Comparison of ENCODE assay signal across 38 cellular contexts in genomic region chr3:19124752-19125151, GRCh38. TPM values are rescaled to one million over a fixed set of nuclear protein-coding genes. Genes with fewer than 3 reads are reported as not detected.
"Had no signal": no experiment of that assay in that cellular context is flagged by ENCODE, and none has a peak within 500 bp of the region (broad histone marks: within the 10 kb centered on the region; RNA-seq: fewer than 3 reads in every experiment).

No MANE protein-coding gene starts in this region.

- H3K9me3 ChIP-seq: ascending aorta had no signal

- H3K4me1 ChIP-seq: ascending aorta had no signal

- H3K27me3 ChIP-seq: ascending aorta, cardiac muscle cell had no signal

- H3K27me3 Mint-ChIP-seq: activated B cell treated with CpG ODN at 0.5 μM for 24 hours; activated CD4-positive, alpha-beta memory T cell treated with anti-CD3 and anti-CD28 coated beads for 36 hours; activated naive CD4-positive, alpha-beta T cell treated with anti-CD3 and anti-CD28 coated beads, Interleukin-2, amount 10 ng/mL, durations not matched to agents 7 days and 5 days; activated naive CD8-positive, alpha-beta T cell; activated naive CD8-positive, alpha-beta T cell treated with anti-CD3 and anti-CD28 coated beads, Interleukin-2, amount 10 ng/mL, durations not matched to agents 7 days and 5 days; activated naive CD8-positive, alpha-beta T cell treated with anti-CD3 and anti-CD28 coated beads, Interleukin-2, amount 50 U/mL, for 24 hours; activated T-cell treated with anti-CD3 and anti-CD28 coated beads, Interleukin-2, amount 50 U/mL, for 24 hours had no signal

- ATAC-seq: activated CD8-positive, alpha-beta T cell treated with anti-CD3 and anti-CD28 coated beads for 36 hours; activated naive CD8-positive, alpha-beta T cell treated with anti-CD3 and anti-CD28 coated beads, Interleukin-2, amount 50 U/mL, for 24 hours had no signal

- H3K27ac Mint-ChIP-seq: activated B cell treated with CpG ODN at 0.5 μM for 24 hours; activated CD4-positive, alpha-beta memory T cell treated with anti-CD3 and anti-CD28 coated beads for 36 hours; activated CD4-positive, alpha-beta T cell treated with anti-CD3 and anti-CD28 coated beads, Interleukin-2, amount 10 ng/mL, durations not matched to agents 24 days and 14 days; activated CD8-positive, alpha-beta T cell treated with anti-CD3 and anti-CD28 coated beads for 36 hours; activated naive CD4-positive, alpha-beta T cell treated with anti-CD3 and anti-CD28 coated beads, Interleukin-2, amount 10 ng/mL, durations not matched to agents 7 days and 5 days; activated naive CD4-positive, alpha-beta T cell treated with anti-CD3 and anti-CD28 coated beads, Interleukin-2, amount 50 U/mL, for 24 hours; activated naive CD8-positive, alpha-beta T cell; activated naive CD8-positive, alpha-beta T cell treated with anti-CD3 and anti-CD28 coated beads, Interleukin-2, amount 10 ng/mL, durations not matched to agents 7 days and 5 days; activated naive CD8-positive, alpha-beta T cell treated with anti-CD3 and anti-CD28 coated beads, Interleukin-2, amount 50 U/mL, for 24 hours; activated T-cell treated with anti-CD3 and anti-CD28 coated beads, Interleukin-2, amount 50 U/mL, for 24 hours; activated T-helper 2 cell treated with anti-CD3 and anti-CD28 coated beads, Interferon-gamma antibody, Interleukin-2, Interleukin-4, amounts not matched to agents 10 μg/mL and 5 μg/mL and 100 μg/mL, durations not matched to agents 14 hours and 24 hours and 36 hours; brain; T-helper 1 cell treated with Interleukin-12 subunit alpha and Interleukin-12 subunit beta and Interleukin-4 antibody, amounts not matched to agents 30 μg/mL and 1 μg/mL, for 36 hours; T-helper 2 cell treated with Interferon-gamma antibody and Interleukin-4, amounts not matched to agents 5 μg/mL and 100 μg/mL, for 36 hours had no signal

- DNase-seq: activated B cell treated with CpG ODN at 0.5 μM for 24 hours; activated CD4-positive, alpha-beta memory T cell treated with anti-CD3 and anti-CD28 coated beads for 36 hours; activated CD4-positive, alpha-beta T cell treated with anti-CD3 and anti-CD28 coated beads for 4 hours; activated CD4-positive, alpha-beta T cell treated with anti-CD3 and anti-CD28 coated beads, Interleukin-2, amount 10 ng/mL, durations not matched to agents 24 days and 14 days; activated CD4-positive, alpha-beta T cell treated with anti-CD3 and anti-CD28 coated beads, Interleukin-2, amount 50 U/mL, for 1 hour; activated CD4-positive, alpha-beta T cell treated with anti-CD3 and anti-CD28 coated beads, Interleukin-2, amount 50 U/mL, for 4 hours; activated CD4-positive, CD25-positive, alpha-beta regulatory T cell treated with anti-CD3 and anti-CD28 coated beads, Interleukin-2, amount 50 U/mL, for 72 hours; activated CD8-positive, alpha-beta memory T cell treated with anti-CD3 and anti-CD28 coated beads, Interleukin-2, amount 50 U/mL, for 48 hours; activated CD8-positive, alpha-beta T cell treated with anti-CD3 and anti-CD28 coated beads for 36 hours; activated effector memory CD4-positive, alpha-beta T cell treated with Interleukin-2 at 50 U/mL for 16 hours; activated gamma-delta T cell; activated naive CD4-positive, alpha-beta T cell treated with anti-CD3 and anti-CD28 coated beads, Interleukin-2, amount 10 ng/mL, durations not matched to agents 7 days and 5 days; activated naive CD4-positive, alpha-beta T cell treated with Interleukin-2 at 50 U/mL for 16 hours; activated naive CD8-positive, alpha-beta T cell treated with anti-CD3 and anti-CD28 coated beads, Interleukin-2, amount 10 ng/mL, durations not matched to agents 7 days and 5 days; activated naive CD8-positive, alpha-beta T cell treated with anti-CD3 and anti-CD28 coated beads, Interleukin-2, amount 50 U/mL, for 24 hours; activated T-cell treated with anti-CD3 and anti-CD28 coated beads, Interleukin-2, amount 50 U/mL, for 24 hours; activated T-cell treated with anti-CD3 and anti-CD28 coated beads, Interleukin-2, amount 50 U/mL, for 48 hours; amygdala; anterior cingulate cortex; caudate nucleus; cerebellar nuclear complex; T-helper 1 cell; T-helper 2 cell; T-helper 9 cell had no signal

- H3K36me3 ChIP-seq: ascending aorta, cardiac muscle cell had no signal

- H3K4me3 ChIP-seq: ascending aorta, cardiac muscle cell had no signal

- H3K4me3 Mint-ChIP-seq: activated B cell treated with CpG ODN at 0.5 μM for 24 hours; activated CD4-positive, alpha-beta memory T cell treated with anti-CD3 and anti-CD28 coated beads for 36 hours; activated CD4-positive, alpha-beta T cell treated with anti-CD3 and anti-CD28 coated beads, Interleukin-2, amount 10 ng/mL, durations not matched to agents 24 days and 14 days; activated CD8-positive, alpha-beta T cell treated with anti-CD3 and anti-CD28 coated beads for 36 hours; activated naive CD4-positive, alpha-beta T cell treated with anti-CD3 and anti-CD28 coated beads, Interleukin-2, amount 10 ng/mL, durations not matched to agents 7 days and 5 days; activated naive CD4-positive, alpha-beta T cell treated with anti-CD3 and anti-CD28 coated beads, Interleukin-2, amount 50 U/mL, for 24 hours; activated naive CD8-positive, alpha-beta T cell; activated naive CD8-positive, alpha-beta T cell treated with anti-CD3 and anti-CD28 coated beads, Interleukin-2, amount 10 ng/mL, durations not matched to agents 7 days and 5 days; activated naive CD8-positive, alpha-beta T cell treated with anti-CD3 and anti-CD28 coated beads, Interleukin-2, amount 50 U/mL, for 24 hours; activated T-cell treated with anti-CD3 and anti-CD28 coated beads, Interleukin-2, amount 50 U/mL, for 24 hours; brain; central memory CD8-positive, alpha-beta T cell; T-helper 1 cell treated with Interleukin-12 subunit alpha and Interleukin-12 subunit beta and Interleukin-4 antibody, amounts not matched to agents 30 μg/mL and 1 μg/mL, for 36 hours; T-helper 2 cell treated with Interferon-gamma antibody and Interleukin-4, amounts not matched to agents 5 μg/mL and 100 μg/mL, for 36 hours had no signal

- H3K9me3 Mint-ChIP-seq: activated B cell treated with CpG ODN at 0.5 μM for 24 hours; activated CD4-positive, alpha-beta memory T cell treated with anti-CD3 and anti-CD28 coated beads for 36 hours; activated CD4-positive, alpha-beta T cell treated with anti-CD3 and anti-CD28 coated beads, Interleukin-2, amount 10 ng/mL, durations not matched to agents 24 days and 14 days; activated CD8-positive, alpha-beta T cell treated with anti-CD3 and anti-CD28 coated beads for 36 hours; activated naive CD4-positive, alpha-beta T cell treated with anti-CD3 and anti-CD28 coated beads, Interleukin-2, amount 10 ng/mL, durations not matched to agents 7 days and 5 days; activated naive CD4-positive, alpha-beta T cell treated with anti-CD3 and anti-CD28 coated beads, Interleukin-2, amount 50 U/mL, for 24 hours; activated naive CD8-positive, alpha-beta T cell treated with anti-CD3 and anti-CD28 coated beads, Interleukin-2, amount 10 ng/mL, durations not matched to agents 7 days and 5 days; activated T-cell treated with anti-CD3 and anti-CD28 coated beads, Interleukin-2, amount 50 U/mL, for 24 hours; activated T-helper 2 cell treated with anti-CD3 and anti-CD28 coated beads, Interferon-gamma antibody, Interleukin-2, Interleukin-4, amounts not matched to agents 10 μg/mL and 5 μg/mL and 100 μg/mL, durations not matched to agents 14 hours and 24 hours and 36 hours; central memory CD8-positive, alpha-beta T cell; T-helper 1 cell treated with Interleukin-12 subunit alpha and Interleukin-12 subunit beta and Interleukin-4 antibody, amounts not matched to agents 30 μg/mL and 1 μg/mL, for 36 hours; T-helper 2 cell treated with Interferon-gamma antibody and Interleukin-4, amounts not matched to agents 5 μg/mL and 100 μg/mL, for 36 hours had no signal

- H3K4me1 Mint-ChIP-seq: activated B cell treated with CpG ODN at 0.5 μM for 24 hours; activated CD4-positive, alpha-beta T cell treated with anti-CD3 and anti-CD28 coated beads, Interleukin-2, amount 10 ng/mL, durations not matched to agents 24 days and 14 days; activated naive CD4-positive, alpha-beta T cell treated with anti-CD3 and anti-CD28 coated beads, Interleukin-2, amount 10 ng/mL, durations not matched to agents 7 days and 5 days; activated naive CD4-positive, alpha-beta T cell treated with anti-CD3 and anti-CD28 coated beads, Interleukin-2, amount 50 U/mL, for 24 hours; activated naive CD8-positive, alpha-beta T cell treated with anti-CD3 and anti-CD28 coated beads, Interleukin-2, amount 10 ng/mL, durations not matched to agents 7 days and 5 days; activated naive CD8-positive, alpha-beta T cell treated with anti-CD3 and anti-CD28 coated beads, Interleukin-2, amount 50 U/mL, for 24 hours; brain; central memory CD8-positive, alpha-beta T cell had no signal

- FAIRE-seq: bronchial epithelial cell, TTC549 had no signal

- H3K27ac ChIP-seq: ascending aorta, cardiac muscle cell, VCaP had no signal

- H3K36me3 Mint-ChIP-seq: activated CD4-positive, alpha-beta memory T cell treated with anti-CD3 and anti-CD28 coated beads for 36 hours; activated naive CD4-positive, alpha-beta T cell treated with anti-CD3 and anti-CD28 coated beads, Interleukin-2, amount 10 ng/mL, durations not matched to agents 7 days and 5 days; activated naive CD4-positive, alpha-beta T cell treated with anti-CD3 and anti-CD28 coated beads, Interleukin-2, amount 50 U/mL, for 24 hours; activated naive CD8-positive, alpha-beta T cell; activated naive CD8-positive, alpha-beta T cell treated with anti-CD3 and anti-CD28 coated beads, Interleukin-2, amount 10 ng/mL, durations not matched to agents 7 days and 5 days; brain had no signal

RNA-seq across cellular contexts. Expression of gene KCNH8, which starts 23.6 kb away (rescaled TPM):
- total RNA-seq: activated CD4-positive, alpha-beta memory T cell treated with anti-CD3 and anti-CD28 coated beads for 36 hours; activated CD4-positive, alpha-beta T cell treated with anti-CD3 and anti-CD28 coated beads, Interleukin-2, amount 10 ng/mL, durations not matched to agents 24 days and 14 days; activated CD8-positive, alpha-beta memory T cell treated with anti-CD3 and anti-CD28 coated beads for 36 hours; activated CD8-positive, alpha-beta T cell treated with anti-CD3 and anti-CD28 coated beads for 36 hours; activated naive CD8-positive, alpha-beta T cell treated with anti-CD3 and anti-CD28 coated beads, Interleukin-2, amount 10 ng/mL, durations not matched to agents 7 days and 5 days; activated T-helper 2 cell treated with anti-CD3 and anti-CD28 coated beads, Interferon-gamma antibody, Interleukin-2, Interleukin-4, amounts not matched to agents 10 μg/mL and 5 μg/mL and 100 μg/mL, durations not matched to agents 14 hours and 24 hours and 36 hours; ascending aorta; bronchial epithelial cell; chondrocyte had no signal
- polyA plus RNA-seq: cardiac muscle cell had no signal
